ENCODE assay signal across 1 cellular context in the genomic region with DNA sequence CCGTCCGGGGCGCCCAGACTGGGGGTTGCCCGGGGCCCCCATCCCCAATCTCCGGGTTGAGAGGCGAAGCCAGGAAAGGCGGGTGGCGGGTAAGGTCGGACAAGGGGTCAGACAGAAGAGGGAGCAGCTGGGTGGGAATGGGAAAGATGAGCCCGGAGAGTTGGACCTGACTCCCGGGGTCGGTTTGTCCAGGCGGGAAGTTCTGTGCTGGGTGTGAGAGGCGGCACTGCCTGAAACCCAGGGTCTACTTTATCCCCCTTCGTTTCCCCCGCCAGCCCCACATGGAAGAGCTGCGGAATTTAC.
TF ChIP-seq lines count a peak whose summit lies in the region.

No MANE protein-coding gene starts in this region.

TF ChIP-seq in K562, 482 proteins besides CTCF, POLR2A, EP300 and RAD21 (continued from another document and continues in another):
- TF ChIP-seq, protein P1, sequence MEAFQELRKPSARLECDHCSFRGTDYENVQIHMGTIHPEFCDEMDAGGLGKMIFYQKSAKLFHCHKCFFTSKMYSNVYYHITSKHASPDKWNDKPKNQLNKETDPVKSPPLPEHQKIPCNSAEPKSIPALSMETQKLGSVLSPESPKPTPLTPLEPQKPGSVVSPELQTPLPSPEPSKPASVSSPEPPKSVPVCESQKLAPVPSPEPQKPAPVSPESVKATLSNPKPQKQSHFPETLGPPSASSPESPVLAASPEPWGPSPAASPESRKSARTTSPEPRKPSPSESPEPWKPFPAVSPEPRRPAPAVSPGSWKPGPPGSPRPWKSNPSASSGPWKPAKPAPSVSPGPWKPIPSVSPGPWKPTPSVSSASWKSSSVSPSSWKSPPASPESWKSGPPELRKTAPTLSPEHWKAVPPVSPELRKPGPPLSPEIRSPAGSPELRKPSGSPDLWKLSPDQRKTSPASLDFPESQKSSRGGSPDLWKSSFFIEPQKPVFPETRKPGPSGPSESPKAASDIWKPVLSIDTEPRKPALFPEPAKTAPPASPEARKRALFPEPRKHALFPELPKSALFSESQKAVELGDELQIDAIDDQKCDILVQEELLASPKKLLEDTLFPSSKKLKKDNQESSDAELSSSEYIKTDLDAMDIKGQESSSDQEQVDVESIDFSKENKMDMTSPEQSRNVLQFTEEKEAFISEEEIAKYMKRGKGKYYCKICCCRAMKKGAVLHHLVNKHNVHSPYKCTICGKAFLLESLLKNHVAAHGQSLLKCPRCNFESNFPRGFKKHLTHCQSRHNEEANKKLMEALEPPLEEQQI (IDR thresholded peaks at IDR 0.05), result no peak
- no peak for TF ChIP-seq BRCA1 (IDR thresholded peaks at IDR 0.05)
- no peak for TF ChIP-seq BRCA1 (CRISPR knock-in tag; IDR thresholded peaks at IDR 0.05)
- TF ChIP-seq KAT7 (CRISPR knock-in tag; IDR thresholded peaks at IDR 0.05; ENCODE audit: borderline replicate concordance), result 0 out of 2 replicates have a peak, but pooled peaks have one; percentile 8
- no peak for TF ChIP-seq MCM3 (IDR thresholded peaks at IDR 0.05)
- TF ChIP-seq KAT2B (IDR thresholded peaks at IDR 0.05; ENCODE audit: low read depth, low read length), result no peak
- TF ChIP-seq MAFF (IDR thresholded peaks at IDR 0.05; ENCODE audit: low read length), result no peak
- 0 out of 2 replicates have a peak, but pooled peaks have one; percentile 18 for TF ChIP-seq PHB (CRISPR knock-in tag; IDR thresholded peaks at IDR 0.05)
- peak; percentile 39 for TF ChIP-seq SMARCB1 (IDR thresholded peaks at IDR 0.05; ENCODE audit: insufficient read length, low read depth)
- TF ChIP-seq SMARCA4 (IDR thresholded peaks at IDR 0.05), result peak; percentile 41; the same call in 1 of the 2 replicates
- no peak for TF ChIP-seq KLF6 (CRISPR knock-in tag; IDR thresholded peaks at IDR 0.05; ENCODE audit: borderline replicate concordance)
- TF ChIP-seq L3MBTL2 (IDR thresholded peaks at IDR 0.05), result no peak
- TF ChIP-seq, protein P2, sequence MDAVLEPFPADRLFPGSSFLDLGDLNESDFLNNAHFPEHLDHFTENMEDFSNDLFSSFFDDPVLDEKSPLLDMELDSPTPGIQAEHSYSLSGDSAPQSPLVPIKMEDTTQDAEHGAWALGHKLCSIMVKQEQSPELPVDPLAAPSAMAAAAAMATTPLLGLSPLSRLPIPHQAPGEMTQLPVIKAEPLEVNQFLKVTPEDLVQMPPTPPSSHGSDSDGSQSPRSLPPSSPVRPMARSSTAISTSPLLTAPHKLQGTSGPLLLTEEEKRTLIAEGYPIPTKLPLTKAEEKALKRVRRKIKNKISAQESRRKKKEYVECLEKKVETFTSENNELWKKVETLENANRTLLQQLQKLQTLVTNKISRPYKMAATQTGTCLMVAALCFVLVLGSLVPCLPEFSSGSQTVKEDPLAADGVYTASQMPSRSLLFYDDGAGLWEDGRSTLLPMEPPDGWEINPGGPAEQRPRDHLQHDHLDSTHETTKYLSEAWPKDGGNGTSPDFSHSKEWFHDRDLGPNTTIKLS (IDR thresholded peaks at IDR 0.05; ENCODE audit: borderline replicate concordance, low read depth), result no peak
- 0 out of 2 replicates have a peak, but pooled peaks have one; percentile 10 for TF ChIP-seq HLTF (IDR thresholded peaks at IDR 0.05)
- 0 out of 4 replicates have a peak, but pooled peaks of 1 of the 2 experiments have one; percentile 48 for TF ChIP-seq TBL1XR1 (IDR thresholded peaks at IDR 0.05; ENCODE audit: low read length in 2 of 2)
- no peak for TF ChIP-seq SMARCA5 (IDR thresholded peaks at IDR 0.05)
- TF ChIP-seq PTBP1 (IDR thresholded peaks at IDR 0.05; ENCODE audit: low read depth, low read length), result no peak
- no peak for TF ChIP-seq RNF2 (IDR thresholded peaks at IDR 0.05)
- no peak for TF ChIP-seq ZNF121 (CRISPR knock-in tag; conservative IDR thresholded peaks at IDR 0.05)
- no peak for TF ChIP-seq MBD2 (IDR thresholded peaks at IDR 0.05; ENCODE audit: borderline replicate concordance, low read depth)
- no peak for TF ChIP-seq HDAC8 (tag; IDR thresholded peaks at IDR 0.05)
- TF ChIP-seq, protein P3, sequence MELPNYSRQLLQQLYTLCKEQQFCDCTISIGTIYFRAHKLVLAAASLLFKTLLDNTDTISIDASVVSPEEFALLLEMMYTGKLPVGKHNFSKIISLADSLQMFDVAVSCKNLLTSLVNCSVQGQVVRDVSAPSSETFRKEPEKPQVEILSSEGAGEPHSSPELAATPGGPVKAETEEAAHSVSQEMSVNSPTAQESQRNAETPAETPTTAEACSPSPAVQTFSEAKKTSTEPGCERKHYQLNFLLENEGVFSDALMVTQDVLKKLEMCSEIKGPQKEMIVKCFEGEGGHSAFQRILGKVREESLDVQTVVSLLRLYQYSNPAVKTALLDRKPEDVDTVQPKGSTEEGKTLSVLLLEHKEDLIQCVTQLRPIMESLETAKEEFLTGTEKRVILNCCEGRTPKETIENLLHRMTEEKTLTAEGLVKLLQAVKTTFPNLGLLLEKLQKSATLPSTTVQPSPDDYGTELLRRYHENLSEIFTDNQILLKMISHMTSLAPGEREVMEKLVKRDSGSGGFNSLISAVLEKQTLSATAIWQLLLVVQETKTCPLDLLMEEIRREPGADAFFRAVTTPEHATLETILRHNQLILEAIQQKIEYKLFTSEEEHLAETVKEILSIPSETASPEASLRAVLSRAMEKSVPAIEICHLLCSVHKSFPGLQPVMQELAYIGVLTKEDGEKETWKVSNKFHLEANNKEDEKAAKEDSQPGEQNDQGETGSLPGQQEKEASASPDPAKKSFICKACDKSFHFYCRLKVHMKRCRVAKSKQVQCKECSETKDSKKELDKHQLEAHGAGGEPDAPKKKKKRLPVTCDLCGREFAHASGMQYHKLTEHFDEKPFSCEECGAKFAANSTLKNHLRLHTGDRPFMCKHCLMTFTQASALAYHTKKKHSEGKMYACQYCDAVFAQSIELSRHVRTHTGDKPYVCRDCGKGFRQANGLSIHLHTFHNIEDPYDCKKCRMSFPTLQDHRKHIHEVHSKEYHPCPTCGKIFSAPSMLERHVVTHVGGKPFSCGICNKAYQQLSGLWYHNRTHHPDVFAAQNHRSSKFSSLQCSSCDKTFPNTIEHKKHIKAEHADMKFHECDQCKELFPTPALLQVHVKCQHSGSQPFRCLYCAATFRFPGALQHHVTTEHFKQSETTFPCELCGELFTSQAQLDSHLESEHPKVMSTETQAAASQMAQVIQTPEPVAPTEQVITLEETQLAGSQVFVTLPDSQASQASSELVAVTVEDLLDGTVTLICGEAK (IDR thresholded peaks at IDR 0.05), result peak; percentile 33; the same call in 1 of the 2 replicates
- TF ChIP-seq, protein P3 (CRISPR knock-in tag; IDR thresholded peaks at IDR 0.05), result no peak
- no peak for TF ChIP-seq RBM14 (IDR thresholded peaks at IDR 0.05; ENCODE audit: borderline replicate concordance, insufficient read depth, low read depth, low read length)
- 0 out of 2 replicates have a peak, but pooled peaks have one; percentile 38 for TF ChIP-seq MAX (CRISPR knock-in tag; IDR thresholded peaks at IDR 0.05)
- no peak for TF ChIP-seq PTTG1 (tag; IDR thresholded peaks at IDR 0.05; ENCODE audit: low read depth)
- TF ChIP-seq UBTF (IDR thresholded peaks at IDR 0.05; ENCODE audit: borderline replicate concordance in 1 of 2, low read depth in 2 of 2, low read length in 2 of 2), result 0 out of 4 replicates have a peak, but pooled peaks of 1 of the 2 experiments have one; percentile 30
- TF ChIP-seq NFE2 (IDR thresholded peaks at IDR 0.05; ENCODE audit: low read depth), result no peak
- TF ChIP-seq KDM5B (IDR thresholded peaks at IDR 0.05; ENCODE audit: insufficient replicate concordance, low read depth, low read length), result peak; percentile 15
- TF ChIP-seq ZNF316 (IDR thresholded peaks at IDR 0.05), result no peak
- no peak for TF ChIP-seq GABPB2 (CRISPR knock-in tag; conservative IDR thresholded peaks at IDR 0.05)
- TF ChIP-seq ETV1 (tag; conservative IDR thresholded peaks at IDR 0.05; ENCODE audit: low read depth), result no peak
- TF ChIP-seq, protein P4, sequence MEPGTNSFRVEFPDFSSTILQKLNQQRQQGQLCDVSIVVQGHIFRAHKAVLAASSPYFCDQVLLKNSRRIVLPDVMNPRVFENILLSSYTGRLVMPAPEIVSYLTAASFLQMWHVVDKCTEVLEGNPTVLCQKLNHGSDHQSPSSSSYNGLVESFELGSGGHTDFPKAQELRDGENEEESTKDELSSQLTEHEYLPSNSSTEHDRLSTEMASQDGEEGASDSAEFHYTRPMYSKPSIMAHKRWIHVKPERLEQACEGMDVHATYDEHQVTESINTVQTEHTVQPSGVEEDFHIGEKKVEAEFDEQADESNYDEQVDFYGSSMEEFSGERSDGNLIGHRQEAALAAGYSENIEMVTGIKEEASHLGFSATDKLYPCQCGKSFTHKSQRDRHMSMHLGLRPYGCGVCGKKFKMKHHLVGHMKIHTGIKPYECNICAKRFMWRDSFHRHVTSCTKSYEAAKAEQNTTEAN (CRISPR knock-in tag; IDR thresholded peaks at IDR 0.05), result no peak
- no peak for TF ChIP-seq TSC22D4 (tag; IDR thresholded peaks at IDR 0.05)
- no peak for TF ChIP-seq MYC (IDR thresholded peaks at IDR 0.05; ENCODE audit: low read depth, low read length)
- no peak for TF ChIP-seq MYC (CRISPR knock-in tag; IDR thresholded peaks at IDR 0.05; ENCODE audit: borderline replicate concordance, low read depth)
- no peak for TF ChIP-seq MTA1 (IDR thresholded peaks at IDR 0.05; ENCODE audit: borderline replicate concordance)
- TF ChIP-seq DNMT1 (IDR thresholded peaks at IDR 0.05), result no peak
- TF ChIP-seq ARID4B (CRISPR knock-in tag; IDR thresholded peaks at IDR 0.05), result 0 out of 2 replicates have a peak, but pooled peaks have one; percentile 4
- TF ChIP-seq U2AF1 (optimal IDR thresholded peaks at IDR 0.05; ENCODE audit: low read depth, low read length), result no peak
